41 cellular contexts compared by ENCODE assay signal in the genomic region with DNA sequence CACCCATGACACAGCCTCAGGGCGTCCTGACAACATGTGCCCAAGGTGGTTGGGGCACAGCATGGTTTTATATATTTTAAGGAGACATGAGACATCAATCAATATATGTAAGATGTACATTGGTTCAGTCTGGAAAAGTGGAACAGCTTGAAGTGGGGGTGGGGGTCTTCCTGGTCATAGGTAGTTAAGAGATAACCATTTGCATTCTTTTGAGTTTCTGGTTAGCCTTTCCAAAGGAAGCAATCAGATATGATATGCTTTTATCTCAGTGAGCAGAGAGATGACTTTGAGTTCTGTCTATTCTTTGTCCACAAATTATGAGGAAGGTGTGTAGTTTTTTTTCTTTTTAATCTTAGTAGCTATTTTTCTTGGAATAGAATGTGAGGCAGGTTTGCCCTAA. TPM values are rescaled to one million over a fixed set of nuclear protein-coding genes. Genes with fewer than 3 reads are reported as not detected.
"Had no signal": no experiment of that assay in that cellular context is flagged by ENCODE, and none has a peak within 500 bp of the region (broad histone marks: within the 10 kb centered on the region; RNA-seq: fewer than 3 reads in every experiment).

No MANE protein-coding gene starts in this region.

- FAIRE-seq: bronchial epithelial cell had no signal

- H3K27ac Mint-ChIP-seq: activated B cell treated with CpG ODN at 0.5 μM for 24 hours; activated CD4-positive, alpha-beta memory T cell treated with anti-CD3 and anti-CD28 coated beads for 36 hours; activated CD4-positive, alpha-beta T cell treated with anti-CD3 and anti-CD28 coated beads, Interleukin-2, amount 10 ng/mL, durations not matched to agents 24 days and 14 days; activated CD8-positive, alpha-beta T cell treated with anti-CD3 and anti-CD28 coated beads for 36 hours; activated naive CD4-positive, alpha-beta T cell treated with anti-CD3 and anti-CD28 coated beads, Interleukin-2, amount 10 ng/mL, durations not matched to agents 7 days and 5 days; activated naive CD4-positive, alpha-beta T cell treated with anti-CD3 and anti-CD28 coated beads, Interleukin-2, amount 50 U/mL, for 24 hours; activated naive CD8-positive, alpha-beta T cell; activated naive CD8-positive, alpha-beta T cell treated with anti-CD3 and anti-CD28 coated beads, Interleukin-2, amount 10 ng/mL, durations not matched to agents 7 days and 5 days; activated naive CD8-positive, alpha-beta T cell treated with anti-CD3 and anti-CD28 coated beads, Interleukin-2, amount 50 U/mL, for 24 hours; activated T-cell treated with anti-CD3 and anti-CD28 coated beads, Interleukin-2, amount 50 U/mL, for 72 hours; activated T-helper 1 cell treated with anti-CD3 and anti-CD28 coated beads, Interleukin-12 subunit alpha, Interleukin-12 subunit beta, Interleukin-2, Interleukin-4 antibody, amounts not matched to agents 30 ng/mL and 10 ng/mL and 1 ng/mL, durations not matched to agents 14 hours and 24 hours and 36 hours; activated T-helper 17 cell treated with anti-CD3 and anti-CD28 coated beads, Interleukin-2, amount 50 U/mL, for 72 hours; brain; T-cell; T-helper 17 cell had no signal

- H3K4me3 Mint-ChIP-seq: activated B cell treated with CpG ODN at 0.5 μM for 24 hours; activated CD4-positive, alpha-beta memory T cell treated with anti-CD3 and anti-CD28 coated beads for 36 hours; activated CD4-positive, alpha-beta T cell treated with anti-CD3 and anti-CD28 coated beads, Interleukin-2, amount 10 ng/mL, durations not matched to agents 24 days and 14 days; activated CD8-positive, alpha-beta T cell treated with anti-CD3 and anti-CD28 coated beads for 36 hours; activated naive CD4-positive, alpha-beta T cell treated with anti-CD3 and anti-CD28 coated beads, Interleukin-2, amount 10 ng/mL, durations not matched to agents 7 days and 5 days; activated naive CD4-positive, alpha-beta T cell treated with anti-CD3 and anti-CD28 coated beads, Interleukin-2, amount 50 U/mL, for 24 hours; activated naive CD8-positive, alpha-beta T cell; activated naive CD8-positive, alpha-beta T cell treated with anti-CD3 and anti-CD28 coated beads, Interleukin-2, amount 10 ng/mL, durations not matched to agents 7 days and 5 days; activated naive CD8-positive, alpha-beta T cell treated with anti-CD3 and anti-CD28 coated beads, Interleukin-2, amount 50 U/mL, for 24 hours; activated T-cell treated with anti-CD3 and anti-CD28 coated beads, Interleukin-2, amount 50 U/mL, for 4 hours; activated T-cell treated with anti-CD3 and anti-CD28 coated beads, Interleukin-2, amount 50 U/mL, for 72 hours; activated T-helper 1 cell treated with anti-CD3 and anti-CD28 coated beads, Interleukin-12 subunit alpha, Interleukin-12 subunit beta, Interleukin-2, Interleukin-4 antibody, amounts not matched to agents 30 ng/mL and 10 ng/mL and 1 ng/mL, durations not matched to agents 14 hours and 24 hours and 36 hours; activated T-helper 17 cell treated with anti-CD3 and anti-CD28 coated beads, Interleukin-2, amount 50 U/mL, for 72 hours; brain; central memory CD8-positive, alpha-beta T cell; T-cell; T-helper 17 cell had no signal

- H3K9me3 ChIP-seq: ascending aorta had no signal

- H3K36me3 ChIP-seq: ascending aorta, cardiac muscle cell had no signal

- H3K9me3 Mint-ChIP-seq: activated CD8-positive, alpha-beta T cell treated with anti-CD3 and anti-CD28 coated beads for 36 hours; activated naive CD4-positive, alpha-beta T cell treated with anti-CD3 and anti-CD28 coated beads, Interleukin-2, amount 50 U/mL, for 24 hours; activated naive CD8-positive, alpha-beta T cell treated with anti-CD3 and anti-CD28 coated beads, Interleukin-2, amount 50 U/mL, for 24 hours; activated T-cell treated with anti-CD3 and anti-CD28 coated beads, Interleukin-2, amount 50 U/mL, for 4 hours; activated T-helper 17 cell treated with anti-CD3 and anti-CD28 coated beads, Interleukin-2, amount 50 U/mL, for 72 hours; central memory CD8-positive, alpha-beta T cell had no signal

- H3K27ac ChIP-seq: ascending aorta, cardiac muscle cell, VCaP had no signal

- H3K4me1 ChIP-seq: ascending aorta had no signal

- DNase-seq: activated B cell treated with CpG ODN at 0.5 μM for 24 hours; activated CD4-positive, alpha-beta memory T cell treated with anti-CD3 and anti-CD28 coated beads for 36 hours; activated CD4-positive, alpha-beta T cell treated with anti-CD3 and anti-CD28 coated beads for 4 hours; activated CD4-positive, alpha-beta T cell treated with anti-CD3 and anti-CD28 coated beads, Interleukin-2, amount 10 ng/mL, durations not matched to agents 24 days and 14 days; activated CD4-positive, alpha-beta T cell treated with anti-CD3 and anti-CD28 coated beads, Interleukin-2, amount 50 U/mL, for 1 hour; activated CD4-positive, alpha-beta T cell treated with anti-CD3 and anti-CD28 coated beads, Interleukin-2, amount 50 U/mL, for 4 hours; activated CD4-positive, CD25-positive, alpha-beta regulatory T cell treated with anti-CD3 and anti-CD28 coated beads, Interleukin-2, amount 50 U/mL, for 72 hours; activated CD8-positive, alpha-beta memory T cell treated with anti-CD3 and anti-CD28 coated beads, Interleukin-2, amount 50 U/mL, for 4 hours; activated CD8-positive, alpha-beta T cell treated with anti-CD3 and anti-CD28 coated beads for 36 hours; activated effector memory CD4-positive, alpha-beta T cell treated with Interleukin-2 at 50 U/mL for 16 hours; activated gamma-delta T cell; activated naive CD4-positive, alpha-beta T cell treated with anti-CD3 and anti-CD28 coated beads, Interleukin-2, amount 10 ng/mL, durations not matched to agents 7 days and 5 days; activated naive CD4-positive, alpha-beta T cell treated with Interleukin-2 at 50 U/mL for 16 hours; activated naive CD8-positive, alpha-beta T cell treated with anti-CD3 and anti-CD28 coated beads, Interleukin-2, amount 10 ng/mL, durations not matched to agents 7 days and 5 days; activated naive CD8-positive, alpha-beta T cell treated with anti-CD3 and anti-CD28 coated beads, Interleukin-2, amount 50 U/mL, for 24 hours; activated T-cell treated with anti-CD3 and anti-CD28 coated beads for 4 hours; activated T-cell treated with anti-CD3 and anti-CD28 coated beads, Interleukin-2, amount 50 U/mL, for 1 hour; activated T-cell treated with anti-CD3 and anti-CD28 coated beads, Interleukin-2, amount 50 U/mL, for 4 hours; activated T-cell treated with anti-CD3 and anti-CD28 coated beads, Interleukin-2, amount 50 U/mL, for 72 hours; amygdala; anterior cingulate cortex; caudate nucleus; cerebellar nuclear complex; T-cell; T-helper 17 cell; T1000 had no signal

- H3K4me1 Mint-ChIP-seq: activated B cell treated with CpG ODN at 0.5 μM for 24 hours; activated CD4-positive, alpha-beta T cell treated with anti-CD3 and anti-CD28 coated beads, Interleukin-2, amount 10 ng/mL, durations not matched to agents 24 days and 14 days; activated naive CD4-positive, alpha-beta T cell treated with anti-CD3 and anti-CD28 coated beads, Interleukin-2, amount 10 ng/mL, durations not matched to agents 7 days and 5 days; activated naive CD4-positive, alpha-beta T cell treated with anti-CD3 and anti-CD28 coated beads, Interleukin-2, amount 50 U/mL, for 24 hours; activated naive CD8-positive, alpha-beta T cell treated with anti-CD3 and anti-CD28 coated beads, Interleukin-2, amount 50 U/mL, for 24 hours; central memory CD8-positive, alpha-beta T cell; T-cell; T-helper 17 cell had no signal

- H3K27me3 Mint-ChIP-seq: activated CD4-positive, alpha-beta memory T cell treated with anti-CD3 and anti-CD28 coated beads for 36 hours; activated CD8-positive, alpha-beta T cell treated with anti-CD3 and anti-CD28 coated beads for 36 hours; activated naive CD8-positive, alpha-beta T cell had no signal

- H3K27me3 ChIP-seq: ascending aorta, cardiac muscle cell had no signal

- H3K36me3 Mint-ChIP-seq: activated CD4-positive, alpha-beta memory T cell treated with anti-CD3 and anti-CD28 coated beads for 36 hours; activated naive CD4-positive, alpha-beta T cell treated with anti-CD3 and anti-CD28 coated beads, Interleukin-2, amount 10 ng/mL, durations not matched to agents 7 days and 5 days; activated naive CD4-positive, alpha-beta T cell treated with anti-CD3 and anti-CD28 coated beads, Interleukin-2, amount 50 U/mL, for 24 hours; activated naive CD8-positive, alpha-beta T cell; brain; T-cell had no signal

- H3K4me3 ChIP-seq: ascending aorta, cardiac muscle cell had no signal

- ATAC-seq: activated CD8-positive, alpha-beta T cell treated with anti-CD3 and anti-CD28 coated beads for 36 hours; activated naive CD8-positive, alpha-beta T cell treated with anti-CD3 and anti-CD28 coated beads, Interleukin-2, amount 50 U/mL, for 24 hours; activated T-cell treated with anti-CD3 and anti-CD28 coated beads, Interleukin-2, amount 50 U/mL, for 4 hours; activated T-cell treated with anti-CD3 and anti-CD28 coated beads, Interleukin-2, amount 50 U/mL, for 72 hours; activated T-helper 17 cell treated with anti-CD3 and anti-CD28 coated beads, Interleukin-2, amount 50 U/mL, for 72 hours; T-cell; T-helper 17 cell had no signal

RNA-seq across cellular contexts. Expression of a gene that starts 10.1 kb away (rescaled TPM):
- total RNA-seq: ascending aorta had no signal

RNA-seq across cellular contexts. Expression of a gene that starts 12.9 kb away (rescaled TPM):
- total RNA-seq: activated B cell treated with CpG ODN at 0.5 μM for 24 hours; activated CD4-positive, alpha-beta memory T cell treated with anti-CD3 and anti-CD28 coated beads for 36 hours; activated CD4-positive, alpha-beta T cell treated with anti-CD3 and anti-CD28 coated beads, Interleukin-2, amount 10 ng/mL, durations not matched to agents 24 days and 14 days; activated CD8-positive, alpha-beta memory T cell treated with anti-CD3 and anti-CD28 coated beads for 36 hours; activated CD8-positive, alpha-beta T cell treated with anti-CD3 and anti-CD28 coated beads for 36 hours; activated naive CD8-positive, alpha-beta T cell treated with anti-CD3 and anti-CD28 coated beads, Interleukin-2, amount 10 ng/mL, durations not matched to agents 7 days and 5 days; activated T-cell treated with anti-CD3 and anti-CD28 coated beads, Interleukin-2, amount 50 U/mL, for 4 hours; activated T-cell treated with anti-CD3 and anti-CD28 coated beads, Interleukin-2, amount 50 U/mL, for 72 hours; activated T-helper 1 cell treated with anti-CD3 and anti-CD28 coated beads, Interleukin-12 subunit alpha, Interleukin-12 subunit beta, Interleukin-2, Interleukin-4 antibody, amounts not matched to agents 30 ng/mL and 10 ng/mL and 1 ng/mL, durations not matched to agents 14 hours and 24 hours and 36 hours; activated T-helper 17 cell treated with anti-CD3 and anti-CD28 coated beads, Interleukin-2, amount 50 U/mL, for 72 hours; ascending aorta; cardiac muscle cell; chondrocyte; T-cell; T-helper 1 cell treated with Interleukin-12 subunit alpha and Interleukin-12 subunit beta and Interleukin-4 antibody, amounts not matched to agents 30 ng/mL and 1 ng/mL, for 36 hours; T-helper 2 cell treated with Interferon-gamma antibody and Interleukin-4, amounts not matched to agents 100 ng/mL and 5 ng/mL, for 36 hours had no signal
- polyA plus RNA-seq: cardiac muscle cell had no signal

RNA-seq across cellular contexts. Expression of a gene that starts 16.9 kb away (rescaled TPM):
- total RNA-seq: activated B cell treated with CpG ODN at 0.5 μM for 24 hours; activated CD4-positive, alpha-beta memory T cell treated with anti-CD3 and anti-CD28 coated beads for 36 hours; activated CD4-positive, alpha-beta T cell treated with anti-CD3 and anti-CD28 coated beads, Interleukin-2, amount 10 ng/mL, durations not matched to agents 24 days and 14 days; activated CD8-positive, alpha-beta memory T cell treated with anti-CD3 and anti-CD28 coated beads for 36 hours; activated CD8-positive, alpha-beta T cell treated with anti-CD3 and anti-CD28 coated beads for 36 hours; activated naive CD8-positive, alpha-beta T cell treated with anti-CD3 and anti-CD28 coated beads, Interleukin-2, amount 10 ng/mL, durations not matched to agents 7 days and 5 days; activated T-cell treated with anti-CD3 and anti-CD28 coated beads, Interleukin-2, amount 50 U/mL, for 4 hours; activated T-cell treated with anti-CD3 and anti-CD28 coated beads, Interleukin-2, amount 50 U/mL, for 72 hours; activated T-helper 1 cell treated with anti-CD3 and anti-CD28 coated beads, Interleukin-12 subunit alpha, Interleukin-12 subunit beta, Interleukin-2, Interleukin-4 antibody, amounts not matched to agents 30 ng/mL and 10 ng/mL and 1 ng/mL, durations not matched to agents 14 hours and 24 hours and 36 hours; ascending aorta; bronchial epithelial cell; cardiac muscle cell; chondrocyte; T-helper 1 cell treated with Interleukin-12 subunit alpha and Interleukin-12 subunit beta and Interleukin-4 antibody, amounts not matched to agents 30 ng/mL and 1 ng/mL, for 36 hours; T-helper 17 cell had no signal
- polyA plus RNA-seq: adipose tissue, cardiac muscle cell had no signal
